Comparison of ENCODE assay signal across 1 cellular context in the genomic region with DNA sequence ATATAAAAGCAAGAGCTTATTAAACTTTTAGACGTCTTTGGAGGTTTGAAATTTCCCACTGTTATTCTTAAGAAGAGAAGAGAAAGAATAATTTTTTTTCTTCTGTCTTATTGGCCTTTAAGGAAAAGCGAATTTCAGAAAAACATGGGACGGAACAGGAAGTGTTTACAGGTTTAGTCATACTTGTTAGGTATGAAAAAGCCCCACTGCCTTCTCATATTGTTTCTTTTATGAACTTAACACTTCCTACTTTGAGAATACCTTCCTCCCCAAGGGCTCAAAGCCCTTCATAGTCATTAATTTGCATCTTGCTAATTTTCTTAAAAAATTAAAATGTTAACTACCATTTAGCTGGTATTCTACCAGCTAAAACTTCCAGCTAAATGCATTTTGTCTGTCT.
TF ChIP-seq lines count a peak whose summit lies in the region.

No MANE protein-coding gene starts in this region.

TF ChIP-seq in GM23338, 12 proteins besides CTCF, POLR2A, EP300 and RAD21 (continued from another document):
- TF ChIP-seq, protein P1, sequence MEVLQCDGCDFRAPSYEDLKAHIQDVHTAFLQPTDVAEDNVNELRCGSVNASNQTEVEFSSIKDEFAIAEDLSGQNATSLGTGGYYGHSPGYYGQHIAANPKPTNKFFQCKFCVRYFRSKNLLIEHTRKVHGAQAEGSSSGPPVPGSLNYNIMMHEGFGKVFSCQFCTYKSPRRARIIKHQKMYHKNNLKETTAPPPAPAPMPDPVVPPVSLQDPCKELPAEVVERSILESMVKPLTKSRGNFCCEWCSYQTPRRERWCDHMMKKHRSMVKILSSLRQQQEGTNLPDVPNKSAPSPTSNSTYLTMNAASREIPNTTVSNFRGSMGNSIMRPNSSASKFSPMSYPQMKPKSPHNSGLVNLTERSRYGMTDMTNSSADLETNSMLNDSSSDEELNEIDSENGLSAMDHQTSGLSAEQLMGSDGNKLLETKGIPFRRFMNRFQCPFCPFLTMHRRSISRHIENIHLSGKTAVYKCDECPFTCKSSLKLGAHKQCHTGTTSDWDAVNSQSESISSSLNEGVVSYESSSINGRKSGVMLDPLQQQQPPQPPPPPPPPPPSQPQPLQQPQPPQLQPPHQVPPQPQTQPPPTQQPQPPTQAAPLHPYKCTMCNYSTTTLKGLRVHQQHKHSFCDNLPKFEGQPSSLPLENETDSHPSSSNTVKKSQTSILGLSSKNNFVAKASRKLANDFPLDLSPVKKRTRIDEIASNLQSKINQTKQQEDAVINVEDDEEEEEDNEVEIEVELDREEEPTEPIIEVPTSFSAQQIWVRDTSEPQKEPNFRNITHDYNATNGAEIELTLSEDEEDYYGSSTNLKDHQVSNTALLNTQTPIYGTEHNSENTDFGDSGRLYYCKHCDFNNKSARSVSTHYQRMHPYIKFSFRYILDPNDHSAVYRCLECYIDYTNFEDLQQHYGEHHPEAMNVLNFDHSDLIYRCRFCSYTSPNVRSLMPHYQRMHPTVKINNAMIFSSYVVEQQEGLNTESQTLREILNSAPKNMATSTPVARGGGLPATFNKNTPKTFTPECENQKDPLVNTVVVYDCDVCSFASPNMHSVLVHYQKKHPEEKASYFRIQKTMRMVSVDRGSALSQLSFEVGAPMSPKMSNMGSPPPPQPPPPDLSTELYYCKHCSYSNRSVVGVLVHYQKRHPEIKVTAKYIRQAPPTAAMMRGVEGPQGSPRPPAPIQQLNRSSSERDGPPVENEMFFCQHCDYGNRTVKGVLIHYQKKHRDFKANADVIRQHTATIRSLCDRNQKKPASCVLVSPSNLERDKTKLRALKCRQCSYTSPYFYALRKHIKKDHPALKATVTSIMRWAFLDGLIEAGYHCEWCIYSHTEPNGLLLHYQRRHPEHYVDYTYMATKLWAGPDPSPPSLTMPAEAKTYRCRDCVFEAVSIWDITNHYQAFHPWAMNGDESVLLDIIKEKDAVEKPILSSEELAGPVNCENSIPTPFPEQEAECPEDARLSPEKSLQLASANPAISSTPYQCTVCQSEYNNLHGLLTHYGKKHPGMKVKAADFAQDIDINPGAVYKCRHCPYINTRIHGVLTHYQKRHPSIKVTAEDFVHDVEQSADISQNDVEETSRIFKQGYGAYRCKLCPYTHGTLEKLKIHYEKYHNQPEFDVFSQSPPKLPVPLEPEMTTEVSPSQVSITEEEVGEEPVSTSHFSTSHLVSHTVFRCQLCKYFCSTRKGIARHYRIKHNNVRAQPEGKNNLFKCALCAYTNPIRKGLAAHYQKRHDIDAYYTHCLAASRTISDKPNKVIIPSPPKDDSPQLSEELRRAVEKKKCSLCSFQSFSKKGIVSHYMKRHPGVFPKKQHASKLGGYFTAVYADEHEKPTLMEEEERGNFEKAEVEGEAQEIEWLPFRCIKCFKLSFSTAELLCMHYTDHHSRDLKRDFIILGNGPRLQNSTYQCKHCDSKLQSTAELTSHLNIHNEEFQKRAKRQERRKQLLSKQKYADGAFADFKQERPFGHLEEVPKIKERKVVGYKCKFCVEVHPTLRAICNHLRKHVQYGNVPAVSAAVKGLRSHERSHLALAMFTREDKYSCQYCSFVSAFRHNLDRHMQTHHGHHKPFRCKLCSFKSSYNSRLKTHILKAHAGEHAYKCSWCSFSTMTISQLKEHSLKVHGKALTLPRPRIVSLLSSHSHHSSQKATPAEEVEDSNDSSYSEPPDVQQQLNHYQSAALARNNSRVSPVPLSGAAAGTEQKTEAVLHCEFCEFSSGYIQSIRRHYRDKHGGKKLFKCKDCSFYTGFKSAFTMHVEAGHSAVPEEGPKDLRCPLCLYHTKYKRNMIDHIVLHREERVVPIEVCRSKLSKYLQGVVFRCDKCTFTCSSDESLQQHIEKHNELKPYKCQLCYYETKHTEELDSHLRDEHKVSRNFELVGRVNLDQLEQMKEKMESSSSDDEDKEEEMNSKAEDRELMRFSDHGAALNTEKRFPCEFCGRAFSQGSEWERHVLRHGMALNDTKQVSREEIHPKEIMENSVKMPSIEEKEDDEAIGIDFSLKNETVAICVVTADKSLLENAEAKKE (CRISPR knock-in tag; IDR thresholded peaks at IDR 0.05) = no peak
